Comparison of ENCODE assay signal across 40 cellular contexts in genomic region chr14:51155331-51155730, GRCh38.
"Had no signal": no experiment of that assay in that cellular context is flagged by ENCODE, and none has a peak within 500 bp of the region (broad histone marks: within the 10 kb centered on the region; RNA-seq: fewer than 3 reads in every experiment).

No MANE protein-coding gene starts in this region.

- H3K36me3 Mint-ChIP-seq: activated CD8-positive, alpha-beta memory T cell treated with anti-CD3 and anti-CD28 coated beads, Interleukin-2, amount 10 ng/mL, durations not matched to agents 7 days and 5 days; activated naive CD4-positive, alpha-beta T cell treated with anti-CD3 and anti-CD28 coated beads, Interleukin-2, amount 10 ng/mL, durations not matched to agents 7 days and 5 days; activated naive CD4-positive, alpha-beta T cell treated with anti-CD3 and anti-CD28 coated beads, Interleukin-2, amount 50 U/mL, for 24 hours; activated naive CD8-positive, alpha-beta T cell; activated naive CD8-positive, alpha-beta T cell treated with anti-CD3 and anti-CD28 coated beads, Interleukin-2, amount 10 ng/mL, durations not matched to agents 7 days and 5 days; brain had no signal

- FAIRE-seq: bronchial epithelial cell, TTC549 had no signal

- H3K27ac ChIP-seq: ascending aorta, cardiac muscle cell, WERI-Rb-1 had no signal

- H3K4me1 Mint-ChIP-seq: activated CD4-positive, alpha-beta memory T cell treated with anti-CD3 and anti-CD28 coated beads, Interleukin-2, amount 10 ng/mL, durations not matched to agents 7 days and 5 days; activated CD4-positive, alpha-beta T cell treated with anti-CD3 and anti-CD28 coated beads for 36 hours; activated CD4-positive, alpha-beta T cell treated with anti-CD3 and anti-CD28 coated beads, Interleukin-2, amount 10 ng/mL, durations not matched to agents 7 days and 5 days; activated CD8-positive, alpha-beta memory T cell treated with anti-CD3 and anti-CD28 coated beads, Interleukin-2, amount 10 ng/mL, durations not matched to agents 7 days and 5 days; activated naive CD4-positive, alpha-beta T cell treated with anti-CD3 and anti-CD28 coated beads, Interleukin-2, amount 10 ng/mL, durations not matched to agents 7 days and 5 days; activated naive CD4-positive, alpha-beta T cell treated with anti-CD3 and anti-CD28 coated beads, Interleukin-2, amount 50 U/mL, for 24 hours; activated naive CD8-positive, alpha-beta T cell treated with anti-CD3 and anti-CD28 coated beads, Interleukin-2, amount 10 ng/mL, durations not matched to agents 7 days and 5 days; activated naive CD8-positive, alpha-beta T cell treated with anti-CD3 and anti-CD28 coated beads, Interleukin-2, amount 50 U/mL, for 24 hours; brain; central memory CD8-positive, alpha-beta T cell; WTC11 had no signal

- H3K9me3 Mint-ChIP-seq: activated CD4-positive, alpha-beta memory T cell treated with anti-CD3 and anti-CD28 coated beads, Interleukin-2, amount 10 ng/mL, durations not matched to agents 7 days and 5 days; activated naive CD4-positive, alpha-beta T cell treated with anti-CD3 and anti-CD28 coated beads, Interleukin-2, amount 10 ng/mL, durations not matched to agents 7 days and 5 days; activated naive CD4-positive, alpha-beta T cell treated with anti-CD3 and anti-CD28 coated beads, Interleukin-2, amount 50 U/mL, for 24 hours; activated naive CD8-positive, alpha-beta T cell treated with anti-CD3 and anti-CD28 coated beads, Interleukin-2, amount 50 U/mL, for 24 hours; activated T-cell treated with anti-CD3 and anti-CD28 coated beads, Interleukin-2, amount 50 U/mL, for 24 hours; activated T-helper 2 cell treated with anti-CD3 and anti-CD28 coated beads, Interferon-gamma antibody, Interleukin-2, Interleukin-4, amounts not matched to agents 10 μg/mL and 5 μg/mL and 100 μg/mL, durations not matched to agents 14 hours and 24 hours and 36 hours; central memory CD8-positive, alpha-beta T cell; T-helper 1 cell treated with Interleukin-12 subunit alpha and Interleukin-12 subunit beta and Interleukin-4 antibody, amounts not matched to agents 30 μg/mL and 1 μg/mL, for 36 hours; T-helper 2 cell treated with Interferon-gamma antibody and Interleukin-4, amounts not matched to agents 5 μg/mL and 100 μg/mL, for 36 hours had no signal

- H3K9me3 ChIP-seq: ascending aorta had no signal

- DNase-seq: activated CD4-positive, alpha-beta memory T cell treated with anti-CD3 and anti-CD28 coated beads, Interleukin-2, amount 10 ng/mL, durations not matched to agents 7 days and 5 days; activated CD4-positive, alpha-beta T cell treated with anti-CD3 and anti-CD28 coated beads for 1 hour; activated CD4-positive, alpha-beta T cell treated with anti-CD3 and anti-CD28 coated beads for 36 hours; activated CD4-positive, alpha-beta T cell treated with anti-CD3 and anti-CD28 coated beads for 48 hours; activated CD4-positive, alpha-beta T cell treated with anti-CD3 and anti-CD28 coated beads, Interleukin-2, amount 10 ng/mL, durations not matched to agents 7 days and 5 days; activated CD4-positive, alpha-beta T cell treated with anti-CD3 and anti-CD28 coated beads, Interleukin-2, amount 50 U/mL, for 48 hours; activated CD4-positive, CD25-positive, alpha-beta regulatory T cell; activated CD8-positive, alpha-beta memory T cell treated with anti-CD3 and anti-CD28 coated beads for 24 hours; activated CD8-positive, alpha-beta memory T cell treated with anti-CD3 and anti-CD28 coated beads, Interleukin-2, amount 10 ng/mL, durations not matched to agents 7 days and 5 days; activated CD8-positive, alpha-beta memory T cell treated with anti-CD3 and anti-CD28 coated beads, Interleukin-2, amount 50 U/mL, for 48 hours; activated CD8-positive, alpha-beta T cell treated with anti-CD3 and anti-CD28 coated beads, Interleukin-2, amount 10 ng/mL, durations not matched to agents 7 days and 5 days; activated effector memory CD4-positive, alpha-beta T cell treated with Interleukin-2 at 50 U/mL for 16 hours; activated gamma-delta T cell; activated naive CD4-positive, alpha-beta T cell treated with anti-CD3 and anti-CD28 coated beads, Interleukin-2, amount 10 ng/mL, durations not matched to agents 7 days and 5 days; activated naive CD4-positive, alpha-beta T cell treated with Interleukin-2 at 50 U/mL for 16 hours; activated naive CD8-positive, alpha-beta T cell treated with anti-CD3 and anti-CD28 coated beads, Interleukin-2, amount 10 ng/mL, durations not matched to agents 7 days and 5 days; activated naive CD8-positive, alpha-beta T cell treated with anti-CD3 and anti-CD28 coated beads, Interleukin-2, amount 50 U/mL, for 24 hours; activated T-cell treated with anti-CD3 and anti-CD28 coated beads, Interleukin-2, amount 50 U/mL, for 24 hours; activated T-cell treated with anti-CD3 and anti-CD28 coated beads, Interleukin-2, amount 50 U/mL, for 48 hours; amygdala; anterior cingulate cortex; caudate nucleus; cerebellar nuclear complex; T-helper 1 cell; T-helper 2 cell; T-helper 9 cell; WERI-Rb-1 had no signal

- H3K27me3 Mint-ChIP-seq: activated CD4-positive, alpha-beta memory T cell treated with anti-CD3 and anti-CD28 coated beads, Interleukin-2, amount 10 ng/mL, durations not matched to agents 7 days and 5 days; activated CD4-positive, alpha-beta T cell treated with anti-CD3 and anti-CD28 coated beads for 36 hours; activated naive CD4-positive, alpha-beta T cell treated with anti-CD3 and anti-CD28 coated beads, Interleukin-2, amount 10 ng/mL, durations not matched to agents 7 days and 5 days; activated naive CD4-positive, alpha-beta T cell treated with anti-CD3 and anti-CD28 coated beads, Interleukin-2, amount 50 U/mL, for 24 hours; activated naive CD8-positive, alpha-beta T cell treated with anti-CD3 and anti-CD28 coated beads, Interleukin-2, amount 50 U/mL, for 24 hours; activated T-cell treated with anti-CD3 and anti-CD28 coated beads, Interleukin-2, amount 50 U/mL, for 24 hours; brain; central memory CD8-positive, alpha-beta T cell had no signal

- H3K27ac Mint-ChIP-seq: activated CD4-positive, alpha-beta memory T cell treated with anti-CD3 and anti-CD28 coated beads, Interleukin-2, amount 10 ng/mL, durations not matched to agents 7 days and 5 days; activated CD4-positive, alpha-beta T cell treated with anti-CD3 and anti-CD28 coated beads for 36 hours; activated CD4-positive, alpha-beta T cell treated with anti-CD3 and anti-CD28 coated beads, Interleukin-2, amount 10 ng/mL, durations not matched to agents 7 days and 5 days; activated CD8-positive, alpha-beta memory T cell treated with anti-CD3 and anti-CD28 coated beads, Interleukin-2, amount 10 ng/mL, durations not matched to agents 7 days and 5 days; activated CD8-positive, alpha-beta T cell treated with anti-CD3 and anti-CD28 coated beads, Interleukin-2, amount 10 ng/mL, durations not matched to agents 7 days and 5 days; activated naive CD4-positive, alpha-beta T cell treated with anti-CD3 and anti-CD28 coated beads, Interleukin-2, amount 10 ng/mL, durations not matched to agents 7 days and 5 days; activated naive CD4-positive, alpha-beta T cell treated with anti-CD3 and anti-CD28 coated beads, Interleukin-2, amount 50 U/mL, for 24 hours; activated naive CD8-positive, alpha-beta T cell; activated naive CD8-positive, alpha-beta T cell treated with anti-CD3 and anti-CD28 coated beads, Interleukin-2, amount 10 ng/mL, durations not matched to agents 7 days and 5 days; activated naive CD8-positive, alpha-beta T cell treated with anti-CD3 and anti-CD28 coated beads, Interleukin-2, amount 50 U/mL, for 24 hours; activated T-cell treated with anti-CD3 and anti-CD28 coated beads, Interleukin-2, amount 50 U/mL, for 24 hours; activated T-helper 2 cell treated with anti-CD3 and anti-CD28 coated beads, Interferon-gamma antibody, Interleukin-2, Interleukin-4, amounts not matched to agents 10 μg/mL and 5 μg/mL and 100 μg/mL, durations not matched to agents 14 hours and 24 hours and 36 hours; brain; T-helper 1 cell treated with Interleukin-12 subunit alpha and Interleukin-12 subunit beta and Interleukin-4 antibody, amounts not matched to agents 30 μg/mL and 1 μg/mL, for 36 hours; T-helper 2 cell treated with Interferon-gamma antibody and Interleukin-4, amounts not matched to agents 5 μg/mL and 100 μg/mL, for 36 hours; WTC11 had no signal

- H3K4me1 ChIP-seq: ascending aorta had no signal

- H3K4me3 ChIP-seq: ascending aorta, cardiac muscle cell had no signal

- H3K36me3 ChIP-seq: ascending aorta, cardiac muscle cell, WERI-Rb-1 had no signal

- H3K4me3 Mint-ChIP-seq: activated CD4-positive, alpha-beta memory T cell treated with anti-CD3 and anti-CD28 coated beads, Interleukin-2, amount 10 ng/mL, durations not matched to agents 7 days and 5 days; activated CD4-positive, alpha-beta T cell treated with anti-CD3 and anti-CD28 coated beads for 36 hours; activated CD4-positive, alpha-beta T cell treated with anti-CD3 and anti-CD28 coated beads, Interleukin-2, amount 10 ng/mL, durations not matched to agents 7 days and 5 days; activated CD8-positive, alpha-beta memory T cell treated with anti-CD3 and anti-CD28 coated beads, Interleukin-2, amount 10 ng/mL, durations not matched to agents 7 days and 5 days; activated CD8-positive, alpha-beta T cell treated with anti-CD3 and anti-CD28 coated beads, Interleukin-2, amount 10 ng/mL, durations not matched to agents 7 days and 5 days; activated naive CD4-positive, alpha-beta T cell treated with anti-CD3 and anti-CD28 coated beads, Interleukin-2, amount 10 ng/mL, durations not matched to agents 7 days and 5 days; activated naive CD4-positive, alpha-beta T cell treated with anti-CD3 and anti-CD28 coated beads, Interleukin-2, amount 50 U/mL, for 24 hours; activated naive CD8-positive, alpha-beta T cell; activated naive CD8-positive, alpha-beta T cell treated with anti-CD3 and anti-CD28 coated beads, Interleukin-2, amount 10 ng/mL, durations not matched to agents 7 days and 5 days; activated naive CD8-positive, alpha-beta T cell treated with anti-CD3 and anti-CD28 coated beads, Interleukin-2, amount 50 U/mL, for 24 hours; activated T-cell treated with anti-CD3 and anti-CD28 coated beads, Interleukin-2, amount 50 U/mL, for 24 hours; brain; central memory CD8-positive, alpha-beta T cell; T-helper 1 cell treated with Interleukin-12 subunit alpha and Interleukin-12 subunit beta and Interleukin-4 antibody, amounts not matched to agents 30 μg/mL and 1 μg/mL, for 36 hours; T-helper 2 cell treated with Interferon-gamma antibody and Interleukin-4, amounts not matched to agents 5 μg/mL and 100 μg/mL, for 36 hours; WTC11 had no signal

- H3K27me3 ChIP-seq: ascending aorta, cardiac muscle cell had no signal

- ATAC-seq: activated CD4-positive, alpha-beta T cell treated with anti-CD3 and anti-CD28 coated beads for 36 hours; activated CD4-positive, CD25-positive, alpha-beta regulatory T cell treated with anti-CD3 and anti-CD28 coated beads, Interleukin-2, amount 50 U/mL, for 24 hours; activated CD8-positive, alpha-beta memory T cell treated with anti-CD3 and anti-CD28 coated beads, Interleukin-2, amount 10 ng/mL, durations not matched to agents 7 days and 5 days; activated CD8-positive, alpha-beta T cell treated with anti-CD3 and anti-CD28 coated beads, Interleukin-2, amount 10 ng/mL, durations not matched to agents 7 days and 5 days; activated naive CD8-positive, alpha-beta T cell treated with anti-CD3 and anti-CD28 coated beads, Interleukin-2, amount 50 U/mL, for 24 hours; WTC11 had no signal
